ENCODE assay signal across 8 cellular contexts in the genomic region with DNA sequence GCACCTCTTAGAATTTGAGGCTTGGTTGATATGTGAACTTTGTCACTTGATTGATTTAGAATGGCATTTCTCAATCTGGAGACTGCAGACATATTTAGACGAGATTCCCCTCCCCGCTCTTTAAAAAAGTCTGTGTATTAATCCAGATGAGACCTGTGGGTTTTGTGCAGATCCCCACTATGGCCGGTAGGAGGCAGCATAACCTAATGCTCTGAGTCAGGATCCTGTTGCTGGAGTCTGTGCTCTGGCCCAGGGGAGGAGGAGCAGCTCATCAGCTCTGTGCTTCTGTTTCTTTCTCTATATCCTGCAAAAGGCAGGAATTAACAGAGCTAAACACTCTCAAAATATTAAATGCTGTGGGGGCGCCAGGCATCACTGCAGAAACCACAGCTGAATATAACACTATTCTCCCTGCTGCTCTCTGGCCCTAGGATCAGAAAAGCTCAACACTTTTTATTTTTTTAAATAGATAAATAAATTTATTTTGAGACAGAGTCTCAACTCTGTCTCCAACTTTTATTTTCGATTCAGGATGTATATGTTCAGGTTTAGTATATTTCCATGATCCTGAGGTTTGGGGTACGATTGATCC. TPM values are rescaled to one million over a fixed set of nuclear protein-coding genes. Genes with fewer than 3 reads are reported as not detected.
DNase-seq lines count a peak whose midpoint lies in the region; ATAC-seq, FAIRE-seq and TF ChIP-seq lines count a peak whose summit lies in the region.

No MANE protein-coding gene starts in this region.

- H3K4me2 ChIP-seq in MM.1S (ENCODE audit: low read depth, low read length), result no peak overlapping the region

- ATAC-seq in GM21723 (IDR thresholded peaks at IDR 0.05; ENCODE audit: unreplicated experiment) (peak; percentile 81), pancreas (peak; percentile 94 to 100 (median 100))

- WGBS in pancreas, 2 donors, result 22 to 23% methylated on average over 6 of the region's 6 CpGs

- H3F3A ChIP-seq in MM.1S (ENCODE audit: insufficient read depth, low read length), result no peaks in the 10 kb centered on the region

- TF ChIP-seq CTCF in MM.1S (IDR thresholded peaks at IDR 0.05; ENCODE audit: low read length) (peak; percentile 94), pancreas (IDR thresholded peaks at IDR 0.05) (peak; percentile 64 to 87 (median 79))

- H3K27ac ChIP-seq in MM.1S (ENCODE audit: low read length) (no peak overlapping the region), pancreas (no peak overlapping the region)

- no peaks in the 10 kb centered on the region for H3K9me2 ChIP-seq in MM.1S (replicated peaks; ENCODE audit: insufficient read depth, low read length)

- peak; percentile 63 for FAIRE-seq in pancreas (lab: Jason Lieb, UNC)

- no peak overlapping the region for H3K9ac ChIP-seq in MM.1S (ENCODE audit: low read length)

- peak overlapping the region; percentile 13; the same call in 1 of the 2 replicates for H2AFZ ChIP-seq in MM.1S (ENCODE audit: low read length)

- H3K4me1 ChIP-seq in MM.1S (ENCODE audit: low read length) (0 out of 2 replicates have a peak, but pooled peaks cover 3% of the 10 kb centered on the region), pancreas (no peaks in the 10 kb centered on the region)

- no peak overlapping the region for H3K4me3 ChIP-seq in MM.1S (ENCODE audit: low read length)
- no peak overlapping the region for H3K4me3 ChIP-seq in pancreas

- H3K9me3 ChIP-seq in MM.1S (replicated peaks; ENCODE audit: insufficient read depth, low read length) (no peaks in the 10 kb centered on the region), pancreas (no peaks in the 10 kb centered on the region)

- H3K79me2 ChIP-seq in MM.1S (ENCODE audit: low read length), result no peaks in the 10 kb centered on the region

- DNase-seq in DMS153 treated with DMSO at 0.1 percent for 48 hours (lab: John Stamatoyannopoulos, UW; ENCODE audit: unreplicated experiment), result peak; percentile 20
- peak; percentile 84 for DNase-seq in MM.1S
- DNase-seq in SHP77 treated with DMSO at 0.1 percent for 48 hours (lab: John Stamatoyannopoulos, UW), result peak; percentile 36
- DNase-seq in activated gamma-delta T cell treated with anti-CD3 and anti-CD28 coated beads, Interleukin-2, amount 50 U/mL, for 16 hours (ENCODE audit: low read depth), result peak; percentile 46
- DNase-seq in germinal center (ENCODE audit: low spot score), result peak; percentile 79
- DNase-seq in pancreas, result peak; percentile 56 to 83 (median 68)
- no peak for DNase-seq in mesenteric fat pad (ENCODE audit: low spot score)

- no peaks in the 10 kb centered on the region for H4K20me1 ChIP-seq in MM.1S (ENCODE audit: insufficient read depth, low read length)

- intact Hi-C loops in pancreas (cut with DNase I), result no loop called here

- H3K27me3 ChIP-seq in MM.1S (replicated peaks; ENCODE audit: insufficient read depth, low read length), result no peaks in the 10 kb centered on the region
- H3K27me3 ChIP-seq in pancreas, result no peaks in the 10 kb centered on the region

- H3K36me3 ChIP-seq in MM.1S (replicated peaks; ENCODE audit: insufficient read depth, low read length), result no peaks in the 10 kb centered on the region
- H3K36me3 ChIP-seq in pancreas, result no peaks in the 10 kb centered on the region

RNA-seq across cellular contexts. Expression of a gene that starts 23.9 kb away (rescaled TPM):
- total RNA-seq in pancreas, result 10 to 100 TPM; 14.4 to 24.6 (median 19.7) TPM
- polyA plus RNA-seq in pancreas, result 10 to 100 TPM; 14.3 to 21.3 TPM
- total RNA-seq in mesenteric fat pad, result 38.0 TPM
